8 cellular contexts compared by ENCODE assay signal in genomic region chr20:46757754-46758678, GRCh38. TPM values are rescaled to one million over a fixed set of nuclear protein-coding genes. Genes with fewer than 3 reads are reported as not detected.
DNase-seq lines count a peak whose midpoint lies in the region; ATAC-seq and TF ChIP-seq lines count a peak whose summit lies in the region.

No MANE protein-coding gene starts in this region.

- TF ChIP-seq POLR2A in adrenal gland (IDR thresholded peaks at IDR 0.05), result no peak

- peak; percentile 19 for DNase-seq in GDM1 (lab: John Stamatoyannopoulos, UW)
- DNase-seq in NAMALWA (ENCODE audit: low spot score), result peak; percentile 74
- peak; percentile 26 to 61 (median 39) for DNase-seq in adrenal gland
- DNase-seq in right atrium auricular region (ENCODE audit: low spot score), result no peak
- DNase-seq in smooth muscle cell (lab: John Stamatoyannopoulos, UW; ENCODE audit: unreplicated experiment), result peak; percentile 5

- H4K20me1 ChIP-seq in smooth muscle cell (ENCODE audit: low read depth), result no peaks in the 10 kb centered on the region

- no peaks in the 10 kb centered on the region for H3K9me3 ChIP-seq in adrenal gland (replicated peaks in 1 of 3)
- H3K9me3 ChIP-seq in right atrium auricular region, result no peaks in the 10 kb centered on the region
- no peaks in the 10 kb centered on the region for H3K9me3 ChIP-seq in smooth muscle cell (replicated peaks; ENCODE audit: low read depth)

- no peak overlapping the region for H3K27ac ChIP-seq in adrenal gland
- H3K27ac ChIP-seq in right atrium auricular region, result no peak overlapping the region
- H3K27ac ChIP-seq in smooth muscle cell (ENCODE audit: low read depth), result no peak overlapping the region

- H3K36me3 ChIP-seq in adrenal gland (replicated peaks in 1 of 2), result no peaks in the 10 kb centered on the region
- H3K36me3 ChIP-seq in right atrium auricular region, result no peaks in the 10 kb centered on the region
- no peaks in the 10 kb centered on the region for H3K36me3 ChIP-seq in smooth muscle cell (ENCODE audit: low read depth)

- intact Hi-C loops in adrenal gland (cut with DNase I), result no loop called here

- no peaks in the 10 kb centered on the region for H3K27me3 ChIP-seq in adrenal gland
- H3K27me3 ChIP-seq in right atrium auricular region, result no peaks in the 10 kb centered on the region
- H3K27me3 ChIP-seq in smooth muscle cell (ENCODE audit: low read depth), result peaks cover 4% of the 10 kb centered on the region

- peak; percentile 60 to 90 (median 78) for TF ChIP-seq CTCF in adrenal gland (IDR thresholded peaks at IDR 0.05)
- peak; percentile 95 for TF ChIP-seq CTCF in right atrium auricular region (IDR thresholded peaks at IDR 0.05)
- peak; percentile 98 for TF ChIP-seq CTCF in smooth muscle cell (IDR thresholded peaks at IDR 0.05; ENCODE audit: borderline replicate concordance, insufficient read depth, poor library complexity, severe bottlenecking)

- no peaks in the 10 kb centered on the region for H3K79me2 ChIP-seq in smooth muscle cell (ENCODE audit: low read depth)

- H2AFZ ChIP-seq in smooth muscle cell (ENCODE audit: low read depth), result peak overlapping the region; percentile 28

- H3K4me1 ChIP-seq in adrenal gland (replicated peaks in 1 of 2) (no peaks in the 10 kb centered on the region), right atrium auricular region (peaks cover 0 to 5% of the 10 kb centered on the region in 2 donors), smooth muscle cell (ENCODE audit: low read depth) (peaks cover under 1% of the 10 kb centered on the region)

- H3K9ac ChIP-seq in smooth muscle cell (ENCODE audit: low read depth), result no peak overlapping the region

- no peaks in the 10 kb centered on the region for H3F3A ChIP-seq in smooth muscle cell (ENCODE audit: low read depth)

- H3K4me3 ChIP-seq in adrenal gland (no peak overlapping the region), right atrium auricular region (no peak overlapping the region), smooth muscle cell (no peak overlapping the region)

- ATAC-seq in SK-N-SH treated with all-trans-retinoic acid at 6 μM for 48 hours (peak; percentile 81), GM19023 (IDR thresholded peaks at IDR 0.05; ENCODE audit: unreplicated experiment) (no peak), HG03354 (IDR thresholded peaks at IDR 0.05; ENCODE audit: poor library complexity, severe bottlenecking, unreplicated experiment) (no peak)

- WGBS in adrenal gland, 4 donors, result 40 to 44% (median 43%) methylated on average over 17 of the region's 17 CpGs
- WGBS in smooth muscle cell (ENCODE audit: low lambda C conversion rate), result 49% methylated on average over 17 of the region's 17 CpGs

- H3K4me2 ChIP-seq in smooth muscle cell, result peak overlapping the region; percentile 27

TF ChIP-seq in SK-N-SH treated with all-trans-retinoic acid at 6 μM for 48 hours, 23 proteins besides CTCF, POLR2A, EP300 and RAD21:
- TF ChIP-seq ZFP3 (CRISPR knock-in tag; IDR thresholded peaks at IDR 0.05), result no peak
- no peak for TF ChIP-seq CSRNP3 (CRISPR knock-in tag; IDR thresholded peaks at IDR 0.05)
- TF ChIP-seq ZC3H10 (CRISPR knock-in tag; IDR thresholded peaks at IDR 0.05), result no peak
- TF ChIP-seq ARNTL (CRISPR knock-in tag; IDR thresholded peaks at IDR 0.05; ENCODE audit: borderline replicate concordance, low read depth), result no peak
- TF ChIP-seq CSDC2 (CRISPR knock-in tag; IDR thresholded peaks at IDR 0.05), result no peak
- TF ChIP-seq, protein P1, sequence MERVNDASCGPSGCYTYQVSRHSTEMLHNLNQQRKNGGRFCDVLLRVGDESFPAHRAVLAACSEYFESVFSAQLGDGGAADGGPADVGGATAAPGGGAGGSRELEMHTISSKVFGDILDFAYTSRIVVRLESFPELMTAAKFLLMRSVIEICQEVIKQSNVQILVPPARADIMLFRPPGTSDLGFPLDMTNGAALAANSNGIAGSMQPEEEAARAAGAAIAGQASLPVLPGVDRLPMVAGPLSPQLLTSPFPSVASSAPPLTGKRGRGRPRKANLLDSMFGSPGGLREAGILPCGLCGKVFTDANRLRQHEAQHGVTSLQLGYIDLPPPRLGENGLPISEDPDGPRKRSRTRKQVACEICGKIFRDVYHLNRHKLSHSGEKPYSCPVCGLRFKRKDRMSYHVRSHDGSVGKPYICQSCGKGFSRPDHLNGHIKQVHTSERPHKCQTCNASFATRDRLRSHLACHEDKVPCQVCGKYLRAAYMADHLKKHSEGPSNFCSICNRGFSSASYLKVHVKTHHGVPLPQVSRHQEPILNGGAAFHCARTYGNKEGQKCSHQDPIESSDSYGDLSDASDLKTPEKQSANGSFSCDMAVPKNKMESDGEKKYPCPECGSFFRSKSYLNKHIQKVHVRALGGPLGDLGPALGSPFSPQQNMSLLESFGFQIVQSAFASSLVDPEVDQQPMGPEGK (CRISPR knock-in tag; IDR thresholded peaks at IDR 0.05; ENCODE audit: borderline replicate concordance), result 0 out of 2 replicates have a peak, but pooled peaks have one; percentile 60

RNA-seq across cellular contexts. Expression of gene SLC2A10, which starts 48.6 kb away (rescaled TPM):
- total RNA-seq in adrenal gland (10 to 100 TPM in 7 of 8 donors, 1 to 10 TPM in 1; 8.5 to 27.3 (median 14.1) TPM), right atrium auricular region (1 to 10 TPM; 5.6 to 6.4 TPM), smooth muscle cell (43.7 and 59.7 TPM in 2 replicates)
- polyA plus RNA-seq in adrenal gland (10 to 100 TPM in 2 of 3 donors, 1 to 10 TPM in 1; 7.2 to 11.8 (median 10.5) TPM), smooth muscle cell (27.4 and 40.5 TPM in 2 replicates)
